Comparison of ENCODE assay signal across 1 cellular context in genomic region chr2:215436705-215437570, GRCh38.
A peak's percentile ranks its signal among the peaks of the same experiment; 100 is the strongest.
TF ChIP-seq lines count a peak whose summit lies in the region.

No MANE protein-coding gene starts in this region.

TF ChIP-seq in HepG2, 621 proteins besides CTCF, POLR2A, EP300 and RAD21 (continued from another document and continues in another):
- TF ChIP-seq LRRFIP1 (CRISPR knock-in tag; conservative IDR thresholded peaks at IDR 0.05) (no peak), ZNF33A (CRISPR knock-in tag; IDR thresholded peaks at IDR 0.05; ENCODE audit: borderline replicate concordance) (peak; percentile 48; the same call in 1 of the 2 replicates), ZNF766 (CRISPR knock-in tag; IDR thresholded peaks at IDR 0.05; ENCODE audit: borderline replicate concordance) (no peak), FLYWCH1 (CRISPR knock-in tag; IDR thresholded peaks at IDR 0.05) (peak; percentile 68; the same call in 1 of the 2 replicates), ZFYVE20 (CRISPR knock-in tag; IDR thresholded peaks at IDR 0.05; ENCODE audit: borderline replicate concordance, low read depth) (no peak), ZNF256 (CRISPR knock-in tag; conservative IDR thresholded peaks at IDR 0.05) (no peak), ISX (CRISPR knock-in tag; conservative IDR thresholded peaks at IDR 0.05) (no peak), ZBTB7B (CRISPR knock-in tag; IDR thresholded peaks at IDR 0.05) (no peak), MBD4 (IDR thresholded peaks at IDR 0.05; ENCODE audit: borderline replicate concordance, low read length) (no peak), ZBTB39 (CRISPR knock-in tag; IDR thresholded peaks at IDR 0.05) (no peak), HDAC6 (IDR thresholded peaks at IDR 0.05; ENCODE audit: low read depth, low read length) (no peak), ZNF136 (CRISPR knock-in tag; IDR thresholded peaks at IDR 0.05; ENCODE audit: low read depth) (no peak), ZFP36 (IDR thresholded peaks at IDR 0.05; ENCODE audit: borderline replicate concordance, low read depth, low read length, partially characterized antibody) (no peak), ZNF740 (CRISPR knock-in tag; IDR thresholded peaks at IDR 0.05) (0 out of 2 replicates have a peak, but pooled peaks have one; percentile 5), ZNF24 (IDR thresholded peaks at IDR 0.05) (no peak), ZBTB14 (CRISPR knock-in tag; IDR thresholded peaks at IDR 0.05) (0 out of 2 replicates have a peak, but pooled peaks have one; percentile 32), ZFP36L2 (CRISPR knock-in tag; IDR thresholded peaks at IDR 0.05) (no peak), ZNF691 (CRISPR knock-in tag; IDR thresholded peaks at IDR 0.05; ENCODE audit: borderline replicate concordance, low read depth) (no peak), ZNF687 (CRISPR knock-in tag; IDR thresholded peaks at IDR 0.05) (no peak), ZNF512B (CRISPR knock-in tag; IDR thresholded peaks at IDR 0.05; ENCODE audit: borderline replicate concordance) (0 out of 2 replicates have a peak, but pooled peaks have one; percentile 86), MTA3 (CRISPR knock-in tag; IDR thresholded peaks at IDR 0.05) (no peak), PHF8 (CRISPR knock-in tag; IDR thresholded peaks at IDR 0.05) (no peak; the same call in 1 of the 2 replicates), MBNL3 (CRISPR knock-in tag; conservative IDR thresholded peaks at IDR 0.05) (no peak), GTF3A (CRISPR knock-in tag; conservative IDR thresholded peaks at IDR 0.05) (no peak), ETV5 (CRISPR knock-in tag; IDR thresholded peaks at IDR 0.05; ENCODE audit: borderline replicate concordance) (no peak), REPIN1 (CRISPR knock-in tag; IDR thresholded peaks at IDR 0.05; ENCODE audit: borderline replicate concordance, low read depth) (no peak), PHF20 (CRISPR knock-in tag; IDR thresholded peaks at IDR 0.05) (no peak), NR2F1 (CRISPR knock-in tag; IDR thresholded peaks at IDR 0.05) (no peak), ZNF274 (CRISPR knock-in tag; IDR thresholded peaks at IDR 0.05) (no peak; the same call in 1 of the 2 replicates), ZBTB49 (CRISPR knock-in tag; IDR thresholded peaks at IDR 0.05; ENCODE audit: borderline replicate concordance) (no peak), MTF2 (CRISPR knock-in tag; IDR thresholded peaks at IDR 0.05; ENCODE audit: borderline replicate concordance) (0 out of 2 replicates have a peak, but pooled peaks have one; percentile 39), JUN (CRISPR knock-in tag; IDR thresholded peaks at IDR 0.05) (no peak), NFYB (CRISPR knock-in tag; IDR thresholded peaks at IDR 0.05) (no peak), IKZF4 (CRISPR knock-in tag; IDR thresholded peaks at IDR 0.05; ENCODE audit: borderline replicate concordance, low read depth, not compliant biosample characterization) (peak; percentile 29), SAP130 (CRISPR knock-in tag; IDR thresholded peaks at IDR 0.05; ENCODE audit: low read depth) (no peak), ZNF770 (CRISPR knock-in tag; IDR thresholded peaks at IDR 0.05) (no peak), BCLAF1 (IDR thresholded peaks at IDR 0.05) (no peak), ZMAT3 (CRISPR knock-in tag; conservative IDR thresholded peaks at IDR 0.05) (no peak)
